Comparison of ENCODE assay signal across 10 cellular contexts in the genomic region with DNA sequence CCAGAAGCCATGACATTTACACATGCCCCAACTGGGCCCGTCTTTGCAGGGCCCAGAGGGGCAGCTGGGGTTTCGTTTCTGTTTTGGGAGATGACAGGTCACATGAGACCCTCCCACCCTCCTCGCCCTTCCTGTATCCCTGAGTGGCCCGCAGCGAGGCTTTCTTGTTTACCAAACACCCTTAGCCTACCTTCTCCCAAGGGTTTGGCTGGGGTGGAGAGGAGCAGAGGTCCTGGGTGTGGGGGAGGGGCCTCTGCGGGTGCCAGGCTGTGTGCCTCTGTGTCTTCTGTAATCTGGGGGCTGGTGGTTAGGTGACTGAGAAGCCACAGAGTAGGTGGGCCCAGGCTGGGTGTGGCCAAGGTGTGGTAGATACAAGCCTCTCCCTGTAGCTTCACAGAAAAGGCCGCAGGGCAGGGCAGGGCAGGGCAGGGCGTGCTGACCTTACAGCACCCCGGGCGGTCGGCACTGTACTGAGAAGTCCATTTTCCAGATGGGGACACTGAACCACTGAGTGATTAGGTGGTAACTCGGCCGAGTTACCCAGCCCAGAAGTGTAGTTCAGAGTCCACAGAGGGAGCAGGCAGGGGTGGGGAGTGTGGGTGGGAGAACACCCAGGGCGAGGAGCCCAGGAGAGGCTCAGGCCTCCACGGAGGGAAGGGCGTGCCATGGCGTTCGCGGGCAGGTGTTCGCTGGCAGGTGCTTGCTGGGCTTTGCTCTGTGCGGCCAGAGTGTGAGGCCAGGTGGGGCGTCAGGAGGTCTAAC. TPM values are rescaled to one million over a fixed set of nuclear protein-coding genes. Genes with fewer than 3 reads are reported as not detected.
A peak's percentile ranks its signal among the peaks of the same experiment; 100 is the strongest.
DNase-seq lines count a peak whose midpoint lies in the region; ATAC-seq and TF ChIP-seq lines count a peak whose summit lies in the region.
"Had no signal": no experiment of that assay in that cellular context is flagged by ENCODE, and none has a peak within 500 bp of the region (broad histone marks: within the 10 kb centered on the region; RNA-seq: fewer than 3 reads in every experiment).

No MANE protein-coding gene starts in this region.

- H3K9me3 ChIP-seq in cardiac muscle cell (ENCODE audit: low read depth): no peaks in the 10 kb centered on the region
- H3K9me3 ChIP-seq in upper lobe of right lung: no peaks in the 10 kb centered on the region

- no peaks in the 10 kb centered on the region for H3K36me3 Mint-ChIP-seq in activated CD4-positive, alpha-beta memory T cell treated with anti-CD3 and anti-CD28 coated beads for 36 hours

- H3K27me3 ChIP-seq in cardiac muscle cell (no peaks in the 10 kb centered on the region), upper lobe of right lung (no peaks in the 10 kb centered on the region)

- intact Hi-C loops in left ventricle myocardium superior (cut with micrococcal nuclease): no loop called here
- intact Hi-C loops in activated CD4-positive, alpha-beta memory T cell treated with anti-CD3 and anti-CD28 coated beads for 36 hours (cut with micrococcal nuclease): no loop called here
- intact Hi-C loops in upper lobe of right lung (cut with DNase I): no loop called here

- TF ChIP-seq CTCF in cardiac muscle cell (IDR thresholded peaks at IDR 0.05; ENCODE audit: low read depth, low read length) (no peak), upper lobe of right lung (IDR thresholded peaks at IDR 0.05) (no peak)

- no peak overlapping the region for H3K4me3 Mint-ChIP-seq in activated CD4-positive, alpha-beta memory T cell treated with anti-CD3 and anti-CD28 coated beads for 36 hours

- POLR2A ChIA-PET in activated CD4-positive, alpha-beta memory T cell treated with anti-CD3 and anti-CD28 coated beads for 36 hours (lab: Charles Lee): no interaction called here

- H3K4me1 ChIP-seq in cardiac muscle cell (ENCODE audit: low read depth) (peaks cover 7% of the 10 kb centered on the region), upper lobe of right lung (peaks cover 11% of the 10 kb centered on the region)

- no peak overlapping the region for H3K27ac Mint-ChIP-seq in activated CD4-positive, alpha-beta memory T cell treated with anti-CD3 and anti-CD28 coated beads for 36 hours

- H3K4me3 ChIP-seq in cardiac muscle cell: no peak overlapping the region
- no peak overlapping the region for H3K4me3 ChIP-seq in upper lobe of right lung

- H3K36me3 ChIP-seq in cardiac muscle cell: no peaks in the 10 kb centered on the region
- H3K36me3 ChIP-seq in upper lobe of right lung: no peaks in the 10 kb centered on the region

- peak overlapping the region; percentile 48 for H3K27ac ChIP-seq in cardiac muscle cell
- no peak overlapping the region for H3K27ac ChIP-seq in upper lobe of right lung

- CTCF ChIA-PET in activated CD4-positive, alpha-beta memory T cell treated with anti-CD3 and anti-CD28 coated beads for 36 hours (lab: Charles Lee): interaction anchor here (0.6 to 1.2 kb wide), 2 partner anchors 13 to 67 kb away, joined by 3 to 4 read pairs; no protein-coding TSS in a partner anchor

- DNase-seq in cardiac muscle cell (ENCODE audit: low read depth in 1 of 2, low spot score in 1 of 2): no peak
- no peak for DNase-seq in left ventricle myocardium superior
- DNase-seq in activated CD4-positive, alpha-beta memory T cell treated with anti-CD3 and anti-CD28 coated beads for 36 hours: peak; percentile 21
- DNase-seq in left lobe of liver (ENCODE audit: low spot score): no peak
- no peak for DNase-seq in upper lobe of right lung
- no peak for DNase-seq in SIG-M5 (lab: John Stamatoyannopoulos, UW)
- DNase-seq in kidney tubule cell (ENCODE audit: low spot score): no peak
- no peak for DNase-seq in amniotic stem cell (lab: John Stamatoyannopoulos, UW)
- DNase-seq: Calu3, Karpas-422 had no signal

- ATAC-seq in left ventricle myocardium superior (no peak), left lobe of liver (peak; percentile 10), upper lobe of right lung (peak; percentile 4)

- H3K27me3 Mint-ChIP-seq in activated CD4-positive, alpha-beta memory T cell treated with anti-CD3 and anti-CD28 coated beads for 36 hours: no peaks in the 10 kb centered on the region

- no peaks in the 10 kb centered on the region for H3K9me3 Mint-ChIP-seq in activated CD4-positive, alpha-beta memory T cell treated with anti-CD3 and anti-CD28 coated beads for 36 hours

- peaks cover 11% of the 10 kb centered on the region for H3K4me1 Mint-ChIP-seq in activated CD4-positive, alpha-beta memory T cell treated with anti-CD3 and anti-CD28 coated beads for 36 hours (ENCODE audit: low read depth)

RNA-seq across cellular contexts. Expression of a gene that starts 8.7 kb away (rescaled TPM):
- total RNA-seq in cardiac muscle cell: 32.1 and 41.7 TPM in 2 replicates
- polyA plus RNA-seq in cardiac muscle cell: 36.5 and 44.3 TPM in 2 replicates
- total RNA-seq in left ventricle myocardium superior: 2.9 TPM
- total RNA-seq in activated CD4-positive, alpha-beta memory T cell treated with anti-CD3 and anti-CD28 coated beads for 36 hours: 10 to 100 TPM; 10.3 to 11.8 TPM
- 30.0 TPM for total RNA-seq in left lobe of liver
- 13.6 TPM for total RNA-seq in upper lobe of right lung

RNA-seq across cellular contexts. Expression of a gene that starts 41.7 kb away (rescaled TPM):
- total RNA-seq in cardiac muscle cell: 1.3 and 2.4 TPM in 2 replicates
- polyA plus RNA-seq in cardiac muscle cell: 1.2 and 12.7 TPM in 2 replicates
- not detected for total RNA-seq in left ventricle myocardium superior
- total RNA-seq in activated CD4-positive, alpha-beta memory T cell treated with anti-CD3 and anti-CD28 coated beads for 36 hours: under 1 TPM; 0.73 to 0.88 TPM
- 0.98 TPM for total RNA-seq in left lobe of liver
- total RNA-seq in upper lobe of right lung: 18.1 TPM
